In genomic region chr10:5977471-5978370, GRCh38 we compare ENCODE assay signal across 8 cellular contexts. TPM values are rescaled to one million over a fixed set of nuclear protein-coding genes. Genes with fewer than 3 reads are reported as not detected.
DNase-seq lines count a peak whose midpoint lies in the region; ATAC-seq, FAIRE-seq and TF ChIP-seq lines count a peak whose summit lies in the region.

IL15RA (minus strand) TSS chr10:5977543; CDS start chr10:5977492, 51 bp downstream.

- peak; percentile 25; the same call in 2 of the 3 replicates for TF ChIP-seq CTCF in A549 (IDR thresholded peaks at IDR 0.05)

- H3K4me1 Mint-ChIP-seq in naive B cell = peaks cover 14 to 29% (median 23%) of the 10 kb centered on the region in 3 donors
- H3K4me1 Mint-ChIP-seq in stimulated activated naive B cell treated with anti-CD40 and anti-IgM and Interleukin-4, amounts not matched to agents 10 μg/mL and 1 μg/mL and 100 μg/mL, for 72 hours = peaks cover 15 to 30% of the 10 kb centered on the region in 2 donors

- H3K27ac ChIP-seq in A549 (peak within 1 kb of the TSS; percentile 64 to 85), esophagus (ENCODE audit: low read depth in 2 of 2, low read length in 1 of 2) (peak within 1 kb of the TSS; percentile 85 to 98)

- H3K4me3 ChIP-seq in A549 = peak within 1 kb of the TSS; percentile 75
- H3K4me3 ChIP-seq in esophagus (ENCODE audit: low read depth in 1 of 2, low read length in 2 of 2) = peak within 1 kb of the TSS; percentile 82 to 99

- peaks cover 0 to 5% (median 0%) of the 10 kb centered on the region in 3 donors for H3K27me3 Mint-ChIP-seq in naive B cell
- H3K27me3 Mint-ChIP-seq in stimulated activated naive B cell treated with anti-CD40 and anti-IgM and Interleukin-4, amounts not matched to agents 10 μg/mL and 1 μg/mL and 100 μg/mL, for 72 hours = no peaks in the 10 kb centered on the region

- peak in 1 of 2 experiments; percentile 24; a peak in 1 of 5 replicates for TF ChIP-seq RAD21 in A549 (conservative IDR thresholded peaks at IDR 0.05 in 1 of 2, IDR thresholded peaks at IDR 0.05 in 1 of 2)

- H3K27ac Mint-ChIP-seq in naive B cell = peak within 1 kb of the TSS; percentile 87 to 97 (median 93)
- H3K27ac Mint-ChIP-seq in stimulated activated naive B cell treated with anti-CD40 and anti-IgM and Interleukin-4, amounts not matched to agents 10 μg/mL and 1 μg/mL and 100 μg/mL, for 72 hours = peak within 1 kb of the TSS; percentile 95

- TF ChIP-seq POLR2A in A549 (IDR thresholded peaks at IDR 0.05; ENCODE audit: low read length) = no peak; the same call in 1 of the 2 replicates

- DNase-seq in A549 (ENCODE audit: low read depth in 1 of 2, low spot score in 1 of 2) = peak; percentile 65 to 79
- peak; percentile 49 for DNase-seq in NOMO-1 treated with dmso at 0.1 percent for 144 hours (lab: John Stamatoyannopoulos, UW; ENCODE audit: unreplicated experiment)
- peak; percentile 84 for DNase-seq in activated T-cell treated with anti-CD3 and anti-CD28 coated beads for 24 hours (ENCODE audit: low read depth)
- DNase-seq in naive B cell = peak; percentile 76
- peak; percentile 76 for DNase-seq in stimulated activated naive B cell treated with anti-CD40 and anti-IgM and Interleukin-4, amounts not matched to agents 10 μg/mL and 1 μg/mL and 100 μg/mL, for 72 hours

- peak within 1 kb of the TSS; percentile 97 for H3K4me2 ChIP-seq in A549

- no peaks in the 10 kb centered on the region for H3K9me3 ChIP-seq in A549
- no peaks in the 10 kb centered on the region for H3K9me3 ChIP-seq in esophagus (ENCODE audit: control insufficient read depth in 2 of 2, insufficient read depth in 1 of 2, low read depth in 1 of 2, low read length in 1 of 2)

- H3K36me3 ChIP-seq in esophagus (ENCODE audit: control insufficient read depth in 2 of 2, insufficient read depth in 2 of 2, low read length in 1 of 2) = no peaks in the 10 kb centered on the region

- WGBS in A549 (ENCODE audit: missing lambda C conversion rate) = 7% methylated on average over 16 of the region's 83 CpGs
- 1% methylated on average over 76 to 83 of the region's 83 CpGs for WGBS in esophagus, 2 donors

- no peaks in the 10 kb centered on the region for H3K9me3 Mint-ChIP-seq in naive B cell
- no peaks in the 10 kb centered on the region for H3K9me3 Mint-ChIP-seq in stimulated activated naive B cell treated with anti-CD40 and anti-IgM and Interleukin-4, amounts not matched to agents 10 μg/mL and 1 μg/mL and 100 μg/mL, for 72 hours

- H3K4me3 Mint-ChIP-seq in naive B cell = peak within 1 kb of the TSS; percentile 90 to 98 (median 94)
- peak within 1 kb of the TSS; percentile 94 to 96 for H3K4me3 Mint-ChIP-seq in stimulated activated naive B cell treated with anti-CD40 and anti-IgM and Interleukin-4, amounts not matched to agents 10 μg/mL and 1 μg/mL and 100 μg/mL, for 72 hours

- ATAC-seq in A549 (peak; percentile 87 to 93), GM18519 (IDR thresholded peaks at IDR 0.05; ENCODE audit: low FRiP score, unreplicated experiment) (peak; percentile 36), HG03025 (IDR thresholded peaks at IDR 0.05; ENCODE audit: low FRiP score, unreplicated experiment) (peak; percentile 62), naive B cell (ENCODE audit: low read depth in 2 of 2) (peak; percentile 73)
- peak; percentile 71 to 79 for ATAC-seq in stimulated activated naive B cell treated with anti-CD40 and anti-IgM and Interleukin-4, amounts not matched to agents 10 μg/mL and 1 μg/mL and 100 μg/mL, for 72 hours (replicated peaks)

- CTCF ChIA-PET in A549 (lab: Yijun Ruan, JAX) = interaction anchor here (0.8 to 2.4 kb wide), 10 partner anchors 10 to 424 kb away, joined by 3 to 9 read pairs (median 3); no protein-coding TSS in a partner anchor

- no peak for FAIRE-seq in A549 (lab: Jason Lieb, UNC)

- no peaks in the 10 kb centered on the region for H3K27me3 ChIP-seq in esophagus (ENCODE audit: control insufficient read depth in 1 of 2, insufficient read depth in 2 of 2, low read length in 2 of 2)

- POLR2A ChIA-PET in A549 (lab: Yijun Ruan, JAX) = interaction anchor here (1.6 kb wide), 1 partner anchor 88 kb away, joined by 4 read pairs; the partner anchor contains the start of genes ANKRD16 and FBH1

- no peak for TF ChIP-seq EP300 in A549 (IDR thresholded peaks at IDR 0.05)

- H3K4me1 ChIP-seq in A549 = 0 out of 3 replicates have a peak, but pooled peaks cover 4% of the 10 kb centered on the region
- H3K4me1 ChIP-seq in esophagus (ENCODE audit: control insufficient read depth in 2 of 2, insufficient read depth in 2 of 2, low read length in 1 of 2) = peaks cover 0 to 10% of the 10 kb centered on the region in 2 donors

- H3K36me3 Mint-ChIP-seq in naive B cell = no peaks in the 10 kb centered on the region
- peaks cover 1 to 8% of the 10 kb centered on the region in 2 donors for H3K36me3 Mint-ChIP-seq in stimulated activated naive B cell treated with anti-CD40 and anti-IgM and Interleukin-4, amounts not matched to agents 10 μg/mL and 1 μg/mL and 100 μg/mL, for 72 hours

TF ChIP-seq in A549, 52 proteins besides CTCF, POLR2A, EP300 and RAD21:
- TF ChIP-seq EHF (CRISPR knock-in tag; IDR thresholded peaks at IDR 0.05) (no peak), RARB (CRISPR knock-in tag; IDR thresholded peaks at IDR 0.05) (no peak), HDAC2 (IDR thresholded peaks at IDR 0.05) (peak; percentile 61; the same call in 1 of the 2 replicates), JUN (IDR thresholded peaks at IDR 0.05) (no peak), PBX3 (IDR thresholded peaks at IDR 0.05) (no peak), KDM5A (IDR thresholded peaks at IDR 0.05) (no peak), MAZ (IDR thresholded peaks at IDR 0.05; ENCODE audit: borderline replicate concordance, low read depth, low read length) (no peak), E2F6 (IDR thresholded peaks at IDR 0.05; ENCODE audit: borderline replicate concordance, low read depth) (peak; percentile 45; the same call in 1 of the 2 replicates), RFX5 (IDR thresholded peaks at IDR 0.05) (no peak), ESRRA (IDR thresholded peaks at IDR 0.05; ENCODE audit: borderline replicate concordance, low read length) (no peak), MAX (IDR thresholded peaks at IDR 0.05) (no peak; the same call in none of the 2 replicates), FOSB (CRISPR knock-in tag; IDR thresholded peaks at IDR 0.05) (no peak), FOSL2 (IDR thresholded peaks at IDR 0.05) (no peak), FOSL2 (CRISPR knock-in tag; IDR thresholded peaks at IDR 0.05) (peak; percentile 20; the same call in 1 of the 2 replicates), HMGXB4 (CRISPR knock-in tag; IDR thresholded peaks at IDR 0.05; ENCODE audit: borderline replicate concordance) (no peak), CEBPB (IDR thresholded peaks at IDR 0.05) (no peak), NPAS2 (CRISPR knock-in tag; IDR thresholded peaks at IDR 0.05; ENCODE audit: borderline replicate concordance) (no peak), TP53 (CRISPR knock-in tag; IDR thresholded peaks at IDR 0.05) (no peak), HOXB5 (CRISPR knock-in tag; IDR thresholded peaks at IDR 0.05) (no peak)

RNA-seq across cellular contexts. Expression of gene IL15RA, which starts in this region (rescaled TPM):
- 0.83 and 0.91 TPM in 2 replicates for polyA plus RNA-seq in A549 (2011; rRNA removed)
- polyA plus RNA-seq in A549 (2012; cell fraction: cytosol; rRNA removed) = 1.9 TPM in 2 replicates
- polyA plus RNA-seq in A549 (2012; cell fraction: nucleus; rRNA removed) = 1.5 and 1.7 TPM in 2 replicates
- 0.46 to 0.72 TPM (median 0.58 TPM) in 3 replicates for polyA plus RNA-seq in A549 (2017; fragmentation: RNase III; extraction: RNeasy Plus Mini Kit Qiagen cat#74134 plus additional on column Dnase treatment)
- polyA minus RNA-seq in A549 (2011; rRNA and poly(A)+ RNA removed) = 0.34 and 1.1 TPM in 2 replicates
- 1 to 10 TPM; 2.5 to 6.4 TPM for polyA plus RNA-seq in esophagus
- 1 to 10 TPM in 3 of 6 donors, under 1 TPM in 2, not detected in 1; 0.94 to 2.3 (median 1.9) TPM for polyA plus RNA-seq in naive B cell (ENCODE audit: low read depth in 6 of 6)

Comparison
In these comparisons a context has a peak if more than half of its experiments do, and no peak if none do; other contexts are left out.
1. Peak in every context shown above with its lines: DNase-seq, ATAC-seq, H3K4me3 ChIP-seq and H3K27ac ChIP-seq.
2. ATAC-seq: peak in every context shown above with its lines; median percentile 90 in A549; 75 in stimulated activated naive B cell treated with anti-CD40 and anti-IgM and Interleukin-4, amounts not matched to agents 10 μg/mL and 1 μg/mL and 100 μg/mL, for 72 hours; 73 in naive B cell; 62 in HG03025; 36 in GM18519.